ENCODE assay signal across 8 cellular contexts in the genomic region with DNA sequence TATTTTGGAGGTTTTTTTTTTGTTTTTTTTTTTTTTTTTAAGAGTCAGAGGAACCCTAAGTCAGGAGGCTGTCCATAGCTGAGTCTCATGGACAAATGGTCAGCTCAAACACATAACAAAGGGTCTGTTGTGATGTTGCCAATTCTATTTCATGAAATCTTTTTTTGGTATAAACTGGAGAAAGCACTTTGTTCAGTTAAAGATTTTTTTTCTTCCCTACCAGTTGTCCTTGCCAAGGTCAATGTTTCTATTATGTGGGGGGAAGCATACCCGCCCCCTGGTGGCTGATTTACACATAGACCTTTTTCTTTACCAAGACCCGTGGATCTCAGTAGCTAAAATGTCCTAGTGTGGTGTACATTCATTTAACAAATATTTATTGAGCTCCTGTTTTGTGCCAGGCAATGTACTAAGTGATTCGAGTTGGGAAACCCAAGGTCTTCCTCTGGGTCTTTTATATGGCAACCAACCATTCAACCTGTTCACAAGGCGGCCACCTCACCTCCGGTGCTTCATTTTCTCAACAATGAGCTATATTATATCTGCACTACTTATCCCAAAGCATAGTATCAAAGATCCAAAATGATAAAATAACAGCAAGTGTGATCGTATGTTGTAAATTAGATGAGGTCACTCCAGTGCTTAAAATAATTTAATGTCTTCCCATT.
DNase-seq lines count a peak whose midpoint lies in the region; ATAC-seq and TF ChIP-seq lines count a peak whose summit lies in the region.

No MANE protein-coding gene starts in this region.

- no peaks in the 10 kb centered on the region for H3K4me1 Mint-ChIP-seq in activated CD8-positive, alpha-beta T cell treated with anti-CD3 and anti-CD28 coated beads for 36 hours (ENCODE audit: low read depth)

- H3K4me3 ChIP-seq in right atrium auricular region: no peak overlapping the region

- TF ChIP-seq CTCF in activated CD8-positive, alpha-beta T cell treated with anti-CD3 and anti-CD28 coated beads for 36 hours (IDR thresholded peaks at IDR 0.05): peak; percentile 28
- peak; percentile 18 to 67 for TF ChIP-seq CTCF in right atrium auricular region (IDR thresholded peaks at IDR 0.05)

- no peaks in the 10 kb centered on the region for H3K36me3 ChIP-seq in right atrium auricular region

- no peak overlapping the region for H3K27ac Mint-ChIP-seq in activated CD8-positive, alpha-beta T cell treated with anti-CD3 and anti-CD28 coated beads for 36 hours

- intact Hi-C loops in activated CD8-positive, alpha-beta T cell treated with anti-CD3 and anti-CD28 coated beads for 36 hours (cut with micrococcal nuclease): no loop called here

- no peaks in the 10 kb centered on the region for H3K9me3 ChIP-seq in right atrium auricular region

- DNase-seq in NCI-H510A treated with DMSO at 0.1 percent for 48 hours (lab: John Stamatoyannopoulos, UW): peak; percentile 25
- DNase-seq in NCI-H510A (lab: John Stamatoyannopoulos, UW): no peak
- peak; percentile 23 for DNase-seq in NCI-H1694 (lab: John Stamatoyannopoulos, UW)
- DNase-seq in activated CD8-positive, alpha-beta T cell treated with anti-CD3 and anti-CD28 coated beads for 36 hours: peak; percentile 38
- peak; percentile 74 for DNase-seq in right atrium auricular region (ENCODE audit: low spot score)
- peak; percentile 39 for DNase-seq in smooth muscle cell of the brain vasculature (ENCODE audit: low read depth, low spot score)
- DNase-seq in occipital lobe (lab: John Stamatoyannopoulos, UW): no peak

- H3K27me3 Mint-ChIP-seq in activated CD8-positive, alpha-beta T cell treated with anti-CD3 and anti-CD28 coated beads for 36 hours: peaks cover 5% of the 10 kb centered on the region

- POLR2A ChIA-PET in activated CD8-positive, alpha-beta T cell treated with anti-CD3 and anti-CD28 coated beads for 36 hours (lab: Charles Lee): no interaction called here

- peaks cover 1% of the 10 kb centered on the region for H3K9me3 Mint-ChIP-seq in activated CD8-positive, alpha-beta T cell treated with anti-CD3 and anti-CD28 coated beads for 36 hours

- no peak overlapping the region for H3K4me3 Mint-ChIP-seq in activated CD8-positive, alpha-beta T cell treated with anti-CD3 and anti-CD28 coated beads for 36 hours

- no peaks in the 10 kb centered on the region for H3K4me1 ChIP-seq in right atrium auricular region

- H3K27ac ChIP-seq in right atrium auricular region: no peak overlapping the region

- peak; percentile 62 for ATAC-seq in GM21423 (IDR thresholded peaks at IDR 0.05; ENCODE audit: unreplicated experiment)
- ATAC-seq in activated CD8-positive, alpha-beta T cell treated with anti-CD3 and anti-CD28 coated beads for 36 hours: no peak

- H3K27me3 ChIP-seq in right atrium auricular region: no peaks in the 10 kb centered on the region

- H3K36me3 Mint-ChIP-seq in activated CD8-positive, alpha-beta T cell treated with anti-CD3 and anti-CD28 coated beads for 36 hours (ENCODE audit: low read depth): no peaks in the 10 kb centered on the region

- CTCF ChIA-PET in activated CD8-positive, alpha-beta T cell treated with anti-CD3 and anti-CD28 coated beads for 36 hours (lab: Charles Lee): interaction anchor here (0.9 kb wide), 1 partner anchor 737 kb away, joined by 3 read pairs; no protein-coding TSS in a partner anchor

Comparison
In these comparisons a context has a peak if more than half of its experiments do, and no peak if none do; other contexts are left out.
1. DNase-seq: peak in NCI-H510A treated with DMSO at 0.1 percent for 48 hours (single experiment), NCI-H1694 (single experiment), activated CD8-positive, alpha-beta T cell treated with anti-CD3 and anti-CD28 coated beads for 36 hours (single experiment), right atrium auricular region (single experiment) and smooth muscle cell of the brain vasculature (single experiment); none in NCI-H510A (single experiment) and occipital lobe (single experiment).